In the genomic region with DNA sequence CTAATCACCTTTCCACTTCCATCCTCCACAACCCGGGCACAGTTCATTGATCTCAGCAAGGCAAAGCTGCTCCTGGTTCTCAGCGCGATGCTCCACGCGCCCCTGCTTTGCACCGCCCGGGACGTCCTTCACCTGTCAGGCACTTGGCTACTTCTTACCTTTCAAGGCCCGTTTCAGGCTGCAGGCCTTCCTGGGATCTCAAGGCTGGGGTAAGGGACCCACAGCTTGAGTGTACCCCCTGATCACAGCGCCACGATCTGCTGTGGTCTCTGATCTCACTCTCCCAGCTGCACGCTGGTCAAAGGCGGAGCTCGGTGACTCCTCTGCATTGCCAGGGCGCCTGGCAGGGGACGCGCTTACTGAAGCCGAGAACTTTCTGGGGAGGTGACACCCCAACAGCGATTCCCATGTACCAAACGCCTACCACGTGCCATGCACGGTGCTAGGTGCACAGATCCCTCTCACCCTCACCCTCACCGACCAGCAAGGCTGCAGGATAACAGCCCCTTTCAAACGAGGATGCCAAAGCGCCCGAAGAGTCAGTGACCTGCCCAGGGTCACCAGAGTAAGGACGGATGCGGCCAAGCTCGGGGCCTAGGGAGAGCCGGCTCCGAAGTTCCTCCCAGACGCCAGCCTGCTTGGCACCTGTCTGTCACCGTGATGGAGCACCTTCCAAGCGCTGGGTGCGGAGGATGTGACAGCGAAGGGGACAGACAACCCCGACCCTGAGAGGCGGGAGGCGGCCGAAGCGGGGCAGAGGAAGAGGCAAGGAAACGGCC, we compare ENCODE assay signal across 1 cellular context.
TF ChIP-seq lines count a peak whose summit lies in the region.

No MANE protein-coding gene starts in this region.

TF ChIP-seq in HepG2, 621 proteins besides CTCF, POLR2A, EP300 and RAD21 (continued from another document and continues in another):
- peak; percentile 20; the same call in 1 of the 2 replicates for TF ChIP-seq ZNF318 (CRISPR knock-in tag; IDR thresholded peaks at IDR 0.05)
- TF ChIP-seq ETV5 (CRISPR knock-in tag; IDR thresholded peaks at IDR 0.05; ENCODE audit: borderline replicate concordance) = no peak
- no peak for TF ChIP-seq ZNF180 (CRISPR knock-in tag; IDR thresholded peaks at IDR 0.05; ENCODE audit: borderline replicate concordance, low read depth)
- no peak for TF ChIP-seq ZEB1 (IDR thresholded peaks at IDR 0.05; ENCODE audit: insufficient replicate concordance, low read depth)
- no peak; the same call in 1 of the 2 replicates for TF ChIP-seq USF2 (IDR thresholded peaks at IDR 0.05; ENCODE audit: low read depth, low read length)
- TF ChIP-seq USF2 (CRISPR knock-in tag; IDR thresholded peaks at IDR 0.05; ENCODE audit: borderline replicate concordance) = no peak
- no peak for TF ChIP-seq ZFY (CRISPR knock-in tag; IDR thresholded peaks at IDR 0.05)
- no peak; the same call in 1 of the 2 replicates for TF ChIP-seq ZNF329 (CRISPR knock-in tag; IDR thresholded peaks at IDR 0.05; ENCODE audit: low read depth)
- TF ChIP-seq ZNF569 (CRISPR knock-in tag; IDR thresholded peaks at IDR 0.05; ENCODE audit: borderline replicate concordance) = no peak
- no peak for TF ChIP-seq ZNF841 (CRISPR knock-in tag; IDR thresholded peaks at IDR 0.05; ENCODE audit: borderline replicate concordance)
- no peak for TF ChIP-seq HES4 (CRISPR knock-in tag; IDR thresholded peaks at IDR 0.05; ENCODE audit: borderline replicate concordance)
- TF ChIP-seq BCL3 (CRISPR knock-in tag; IDR thresholded peaks at IDR 0.05) = no peak; the same call in 1 of the 2 replicates
- TF ChIP-seq NBN (conservative IDR thresholded peaks at IDR 0.05) = no peak
- TF ChIP-seq MYPOP (CRISPR knock-in tag; IDR thresholded peaks at IDR 0.05) = peak; percentile 47
- no peak for TF ChIP-seq ZNF17 (CRISPR knock-in tag; IDR thresholded peaks at IDR 0.05)
- no peak for TF ChIP-seq ZNF33A (CRISPR knock-in tag; IDR thresholded peaks at IDR 0.05; ENCODE audit: borderline replicate concordance)
- TF ChIP-seq, protein P1, sequence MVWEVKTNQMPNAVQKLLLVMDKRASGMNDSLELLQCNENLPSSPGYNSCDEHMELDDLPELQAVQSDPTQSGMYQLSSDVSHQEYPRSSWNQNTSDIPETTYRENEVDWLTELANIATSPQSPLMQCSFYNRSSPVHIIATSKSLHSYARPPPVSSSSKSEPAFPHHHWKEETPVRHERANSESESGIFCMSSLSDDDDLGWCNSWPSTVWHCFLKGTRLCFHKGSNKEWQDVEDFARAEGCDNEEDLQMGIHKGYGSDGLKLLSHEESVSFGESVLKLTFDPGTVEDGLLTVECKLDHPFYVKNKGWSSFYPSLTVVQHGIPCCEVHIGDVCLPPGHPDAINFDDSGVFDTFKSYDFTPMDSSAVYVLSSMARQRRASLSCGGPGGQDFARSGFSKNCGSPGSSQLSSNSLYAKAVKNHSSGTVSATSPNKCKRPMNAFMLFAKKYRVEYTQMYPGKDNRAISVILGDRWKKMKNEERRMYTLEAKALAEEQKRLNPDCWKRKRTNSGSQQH (CRISPR knock-in tag; IDR thresholded peaks at IDR 0.05; ENCODE audit: low read depth) = no peak
- TF ChIP-seq ZNF430 (CRISPR knock-in tag; IDR thresholded peaks at IDR 0.05) = peak; percentile 74
- TF ChIP-seq ZNF788 (CRISPR knock-in tag; IDR thresholded peaks at IDR 0.05; ENCODE audit: borderline replicate concordance) = peak; percentile 73
- TF ChIP-seq, protein P2, sequence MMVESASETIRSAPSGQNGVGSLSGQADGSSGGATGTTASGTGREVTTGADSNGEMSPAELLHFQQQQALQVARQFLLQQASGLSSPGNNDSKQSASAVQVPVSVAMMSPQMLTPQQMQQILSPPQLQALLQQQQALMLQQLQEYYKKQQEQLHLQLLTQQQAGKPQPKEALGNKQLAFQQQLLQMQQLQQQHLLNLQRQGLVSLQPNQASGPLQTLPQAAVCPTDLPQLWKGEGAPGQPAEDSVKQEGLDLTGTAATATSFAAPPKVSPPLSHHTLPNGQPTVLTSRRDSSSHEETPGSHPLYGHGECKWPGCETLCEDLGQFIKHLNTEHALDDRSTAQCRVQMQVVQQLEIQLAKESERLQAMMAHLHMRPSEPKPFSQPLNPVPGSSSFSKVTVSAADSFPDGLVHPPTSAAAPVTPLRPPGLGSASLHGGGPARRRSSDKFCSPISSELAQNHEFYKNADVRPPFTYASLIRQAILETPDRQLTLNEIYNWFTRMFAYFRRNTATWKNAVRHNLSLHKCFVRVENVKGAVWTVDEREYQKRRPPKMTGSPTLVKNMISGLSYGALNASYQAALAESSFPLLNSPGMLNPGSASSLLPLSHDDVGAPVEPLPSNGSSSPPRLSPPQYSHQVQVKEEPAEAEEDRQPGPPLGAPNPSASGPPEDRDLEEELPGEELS (CRISPR knock-in tag; IDR thresholded peaks at IDR 0.05) = 0 out of 2 replicates have a peak, but pooled peaks have one; percentile 12
- TF ChIP-seq TCF7 (IDR thresholded peaks at IDR 0.05; ENCODE audit: low read depth) = no peak
- TF ChIP-seq ZNF552 (CRISPR knock-in tag; IDR thresholded peaks at IDR 0.05; ENCODE audit: borderline replicate concordance) = no peak
- TF ChIP-seq, protein P3, sequence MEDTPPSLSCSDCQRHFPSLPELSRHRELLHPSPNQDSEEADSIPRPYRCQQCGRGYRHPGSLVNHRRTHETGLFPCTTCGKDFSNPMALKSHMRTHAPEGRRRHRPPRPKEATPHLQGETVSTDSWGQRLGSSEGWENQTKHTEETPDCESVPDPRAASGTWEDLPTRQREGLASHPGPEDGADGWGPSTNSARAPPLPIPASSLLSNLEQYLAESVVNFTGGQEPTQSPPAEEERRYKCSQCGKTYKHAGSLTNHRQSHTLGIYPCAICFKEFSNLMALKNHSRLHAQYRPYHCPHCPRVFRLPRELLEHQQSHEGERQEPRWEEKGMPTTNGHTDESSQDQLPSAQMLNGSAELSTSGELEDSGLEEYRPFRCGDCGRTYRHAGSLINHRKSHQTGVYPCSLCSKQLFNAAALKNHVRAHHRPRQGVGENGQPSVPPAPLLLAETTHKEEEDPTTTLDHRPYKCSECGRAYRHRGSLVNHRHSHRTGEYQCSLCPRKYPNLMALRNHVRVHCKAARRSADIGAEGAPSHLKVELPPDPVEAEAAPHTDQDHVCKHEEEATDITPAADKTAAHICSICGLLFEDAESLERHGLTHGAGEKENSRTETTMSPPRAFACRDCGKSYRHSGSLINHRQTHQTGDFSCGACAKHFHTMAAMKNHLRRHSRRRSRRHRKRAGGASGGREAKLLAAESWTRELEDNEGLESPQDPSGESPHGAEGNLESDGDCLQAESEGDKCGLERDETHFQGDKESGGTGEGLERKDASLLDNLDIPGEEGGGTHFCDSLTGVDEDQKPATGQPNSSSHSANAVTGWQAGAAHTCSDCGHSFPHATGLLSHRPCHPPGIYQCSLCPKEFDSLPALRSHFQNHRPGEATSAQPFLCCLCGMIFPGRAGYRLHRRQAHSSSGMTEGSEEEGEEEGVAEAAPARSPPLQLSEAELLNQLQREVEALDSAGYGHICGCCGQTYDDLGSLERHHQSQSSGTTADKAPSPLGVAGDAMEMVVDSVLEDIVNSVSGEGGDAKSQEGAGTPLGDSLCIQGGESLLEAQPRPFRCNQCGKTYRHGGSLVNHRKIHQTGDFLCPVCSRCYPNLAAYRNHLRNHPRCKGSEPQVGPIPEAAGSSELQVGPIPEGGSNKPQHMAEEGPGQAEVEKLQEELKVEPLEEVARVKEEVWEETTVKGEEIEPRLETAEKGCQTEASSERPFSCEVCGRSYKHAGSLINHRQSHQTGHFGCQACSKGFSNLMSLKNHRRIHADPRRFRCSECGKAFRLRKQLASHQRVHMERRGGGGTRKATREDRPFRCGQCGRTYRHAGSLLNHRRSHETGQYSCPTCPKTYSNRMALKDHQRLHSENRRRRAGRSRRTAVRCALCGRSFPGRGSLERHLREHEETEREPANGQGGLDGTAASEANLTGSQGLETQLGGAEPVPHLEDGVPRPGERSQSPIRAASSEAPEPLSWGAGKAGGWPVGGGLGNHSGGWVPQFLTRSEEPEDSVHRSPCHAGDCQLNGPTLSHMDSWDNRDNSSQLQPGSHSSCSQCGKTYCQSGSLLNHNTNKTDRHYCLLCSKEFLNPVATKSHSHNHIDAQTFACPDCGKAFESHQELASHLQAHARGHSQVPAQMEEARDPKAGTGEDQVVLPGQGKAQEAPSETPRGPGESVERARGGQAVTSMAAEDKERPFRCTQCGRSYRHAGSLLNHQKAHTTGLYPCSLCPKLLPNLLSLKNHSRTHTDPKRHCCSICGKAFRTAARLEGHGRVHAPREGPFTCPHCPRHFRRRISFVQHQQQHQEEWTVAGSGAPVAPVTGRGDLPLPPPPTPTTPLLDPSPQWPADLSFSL (CRISPR knock-in tag; IDR thresholded peaks at IDR 0.05) = 0 out of 2 replicates have a peak, but pooled peaks have one; percentile 39
- TF ChIP-seq MLX (CRISPR knock-in tag; IDR thresholded peaks at IDR 0.05) = no peak
